Comparison of ENCODE assay signal across 8 cellular contexts in genomic region chr7:148962823-148963582, GRCh38.
DNase-seq lines count a peak whose midpoint lies in the region; ATAC-seq, FAIRE-seq and TF ChIP-seq lines count a peak whose summit lies in the region.

No MANE protein-coding gene starts in this region.

- POLR2A ChIA-PET in endothelial cell of umbilical vein (lab: Charles Lee) = interaction anchor here (0.5 kb wide), 1 partner anchor 89 kb away, joined by 4 read pairs; no protein-coding TSS in a partner anchor

- H2AFZ ChIP-seq in endothelial cell of umbilical vein (ENCODE audit: low read depth, low read length) = peak overlapping the region; percentile 78

- H3K9me3 ChIP-seq in endothelial cell of umbilical vein (replicated peaks; ENCODE audit: control insufficient read depth, insufficient read depth, low read length) = no peaks in the 10 kb centered on the region

- H4K20me1 ChIP-seq in endothelial cell of umbilical vein (replicated peaks; ENCODE audit: control insufficient read depth, extremely low read depth, insufficient read depth, low read length) = no peaks in the 10 kb centered on the region

- FAIRE-seq in endothelial cell of umbilical vein (lab: Jason Lieb, UNC) = peak; percentile 83

- H3K4me1 ChIP-seq in endothelial cell of umbilical vein (ENCODE audit: control insufficient read depth, extremely low read depth, insufficient read depth, low read length) = peaks cover 12% of the 10 kb centered on the region

- H3K27me3 ChIP-seq in endothelial cell of umbilical vein (ENCODE audit: control insufficient read depth in 2 of 2, insufficient read depth in 2 of 2, low read length in 2 of 2) = no peaks in the 10 kb centered on the region

- no peak for TF ChIP-seq POLR2A in endothelial cell of umbilical vein (IDR thresholded peaks at IDR 0.05; ENCODE audit: low read depth, low read length)

- peak overlapping the region; percentile 68 for H3K4me3 Mint-ChIP-seq in stimulated activated effector memory CD8-positive, alpha-beta T cell treated with anti-CD3 and anti-CD28 coated beads, Interleukin-12 subunit alpha, Interleukin-12 subunit beta, amount 100 ng/mL, for 72 hours

- H3K9me1 ChIP-seq in endothelial cell of umbilical vein (replicated peaks; ENCODE audit: control insufficient read depth, extremely low read depth, insufficient read depth, low read length) = no peaks in the 10 kb centered on the region

- peaks cover 21% of the 10 kb centered on the region for H3K36me3 Mint-ChIP-seq in stimulated activated effector memory CD8-positive, alpha-beta T cell treated with anti-CD3 and anti-CD28 coated beads, Interleukin-12 subunit alpha, Interleukin-12 subunit beta, amount 100 ng/mL, for 72 hours

- H3K4me1 Mint-ChIP-seq in stimulated activated effector memory CD8-positive, alpha-beta T cell treated with anti-CD3 and anti-CD28 coated beads, Interleukin-12 subunit alpha, Interleukin-12 subunit beta, amount 100 ng/mL, for 72 hours = peaks cover 26% of the 10 kb centered on the region

- peak overlapping the region; percentile 56 to 92 (median 86) for H3K4me3 ChIP-seq in endothelial cell of umbilical vein (replicated peaks in 1 of 3; ENCODE audit: insufficient read depth in 1 of 3, low read depth in 1 of 3, low read length in 3 of 3)

- BruUV-seq in endothelial cell of umbilical vein (replicated peaks; lab: Mats Ljungman, UMichigan) = no TSS peak

- H3K27ac ChIP-seq in C4-2B (peak overlapping the region; percentile 12; the same call in 1 of the 2 replicates), endothelial cell of umbilical vein (ENCODE audit: insufficient read depth, low read depth, low read length) (peak overlapping the region; percentile 50)

- peak overlapping the region; percentile 88 for H3K4me2 ChIP-seq in endothelial cell of umbilical vein (ENCODE audit: insufficient read depth, low read length)

- dilution Hi-C loops in endothelial cell of umbilical vein (cut with MboI; ENCODE audit: extremely low pct_ligation_motif_present, low sequenced_read_pairs) = no loop called here

- H3K79me2 ChIP-seq in endothelial cell of umbilical vein (ENCODE audit: control insufficient read depth, insufficient read depth, low read length) = no peaks in the 10 kb centered on the region

- intact Hi-C loops in endothelial cell of umbilical vein (cut with micrococcal nuclease) = loop anchor here (1.0 to 10.0 kb wide), 8 partner anchors 20 to 459 kb away; partner anchors contain the start of genes CUL1 and EZH2

- no peaks in the 10 kb centered on the region for H3K36me3 ChIP-seq in endothelial cell of umbilical vein (ENCODE audit: control insufficient read depth in 2 of 2, extremely low read depth in 1 of 2, insufficient read depth in 2 of 2, low read length in 2 of 2)

- DNase-seq in NCI-H748 treated with DMSO at 0.1 percent for 48 hours (lab: John Stamatoyannopoulos, UW) (peak; percentile 81), endothelial cell of umbilical vein (ENCODE audit: low read depth, low spot score) (peak; percentile 87), middle frontal gyrus (ENCODE audit: extremely low spot score, low spot score) (peak; percentile 75)
- peak; percentile 73 for DNase-seq in activated CD8-positive, alpha-beta memory T cell treated with anti-CD3 and anti-CD28 coated beads, Interleukin-2, amount 50 U/mL, for 48 hours
- peak; percentile 34 to 76 for DNase-seq in stimulated activated effector memory CD8-positive, alpha-beta T cell treated with anti-CD3 and anti-CD28 coated beads, Interleukin-12 subunit alpha, Interleukin-12 subunit beta, amount 100 ng/mL, for 72 hours (ENCODE audit: low spot score in 2 of 2)

- TF ChIP-seq CTCF in C4-2B (conservative IDR thresholded peaks at IDR 0.05) (peak; percentile 96), endothelial cell of umbilical vein (IDR thresholded peaks at IDR 0.05; ENCODE audit: extremely low read depth in 1 of 2, insufficient read depth in 1 of 2, low read depth in 1 of 2, low read length in 2 of 2) (peak; percentile 65 to 75)

- peak; percentile 58 for ATAC-seq in GM19043 (IDR thresholded peaks at IDR 0.05; ENCODE audit: low read depth, unreplicated experiment)
- ATAC-seq in HG03442 (IDR thresholded peaks at IDR 0.05; ENCODE audit: unreplicated experiment) = peak; percentile 60
- ATAC-seq in stimulated activated effector memory CD8-positive, alpha-beta T cell treated with anti-CD3 and anti-CD28 coated beads, Interleukin-12 subunit alpha, Interleukin-12 subunit beta, amount 100 ng/mL, for 72 hours = peak; percentile 67

- CTCF ChIA-PET in endothelial cell of umbilical vein (lab: Charles Lee) = interaction anchor here (0.7 to 3.9 kb wide), 20 partner anchors 12 to 465 kb away, joined by 3 to 37 read pairs (median 4); partner anchors contain the start of gene CUL1

- peak overlapping the region; percentile 85 for H3K9ac ChIP-seq in endothelial cell of umbilical vein (replicated peaks; ENCODE audit: extremely low read depth, insufficient read depth, low read length)

- no peaks in the 10 kb centered on the region for H3K9me3 Mint-ChIP-seq in stimulated activated effector memory CD8-positive, alpha-beta T cell treated with anti-CD3 and anti-CD28 coated beads, Interleukin-12 subunit alpha, Interleukin-12 subunit beta, amount 100 ng/mL, for 72 hours

- H3K27ac Mint-ChIP-seq in stimulated activated effector memory CD8-positive, alpha-beta T cell treated with anti-CD3 and anti-CD28 coated beads, Interleukin-12 subunit alpha, Interleukin-12 subunit beta, amount 100 ng/mL, for 72 hours = peak overlapping the region; percentile 92

TF ChIP-seq in endothelial cell of umbilical vein, 7 proteins besides CTCF, POLR2A, EP300 and RAD21:
- TF ChIP-seq GATA2 (IDR thresholded peaks at IDR 0.05; ENCODE audit: insufficient read depth, insufficient read length, low read depth, low read length) (no peak), JUN (IDR thresholded peaks at IDR 0.05; ENCODE audit: borderline replicate concordance, insufficient read depth, insufficient read length, low read depth) (no peak), MYC (IDR thresholded peaks at IDR 0.05; ENCODE audit: low read depth, low read length) (no peak), FOS (IDR thresholded peaks at IDR 0.05; ENCODE audit: borderline replicate concordance, insufficient read depth, low read length) (no peak), POLR2AphosphoS5 (IDR thresholded peaks at IDR 0.05; ENCODE audit: insufficient read depth, low read depth, low read length) (no peak), EZH2 (IDR thresholded peaks at IDR 0.05; ENCODE audit: borderline replicate concordance, low read depth, low read length, severe bottlenecking) (no peak)
- TF ChIP-seq, protein P1, sequence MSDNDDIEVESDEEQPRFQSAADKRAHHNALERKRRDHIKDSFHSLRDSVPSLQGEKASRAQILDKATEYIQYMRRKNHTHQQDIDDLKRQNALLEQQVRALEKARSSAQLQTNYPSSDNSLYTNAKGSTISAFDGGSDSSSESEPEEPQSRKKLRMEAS (IDR thresholded peaks at IDR 0.05; ENCODE audit: insufficient read depth, insufficient read length) = no peak

Comparison
In these comparisons a context has a peak if more than half of its experiments do, and no peak if none do; other contexts are left out.
1. Peak in every context shown above with its lines: DNase-seq, ATAC-seq, H3K4me3 ChIP-seq and H3K27ac ChIP-seq.